Comparison of ENCODE assay signal across 22 cellular contexts in genomic region chr6:20302702-20303251, GRCh38.
DNase-seq lines count a peak whose midpoint lies in the region; ATAC-seq, FAIRE-seq and TF ChIP-seq lines count a peak whose summit lies in the region.
"Had no signal": no experiment of that assay in that cellular context is flagged by ENCODE, and none has a peak within 500 bp of the region (broad histone marks: within the 10 kb centered on the region; RNA-seq: fewer than 3 reads in every experiment).

No MANE protein-coding gene starts in this region.

- H2BK120ac ChIP-seq in trophoblast cell (ENCODE audit: insufficient read depth, low read length, poor library complexity), result no peak overlapping the region

- peak; percentile 95 for ATAC-seq in K562
- ATAC-seq in GM21447 (IDR thresholded peaks at IDR 0.05; ENCODE audit: unreplicated experiment), result no peak
- ATAC-seq: CD8-positive, alpha-beta T cell had no signal

- H3K9me3 ChIP-seq in K562 (replicated peaks; ENCODE audit: control insufficient read depth, insufficient read depth, low read depth, low read length) (peaks cover 4% of the 10 kb centered on the region; the same call in 1 of the 2 replicates), trophoblast cell (ENCODE audit: insufficient read depth, low read depth, low read length) (no peaks in the 10 kb centered on the region)
- H3K9me3 ChIP-seq: testis had no signal

- whole genome bisulfite sequencing in K562 (ENCODE audit: insufficient coverage, low coverage, missing lambda C conversion rate), result 2% methylated on average over 5 of the region's 5 CpGs
- no CpG with 5 or more reads among the region's 5 CpGs for WGBS in trophoblast cell (ENCODE audit: extremely low coverage, insufficient coverage, insufficient read length)

- in situ Hi-C loops in K562 (cut with MboI), result no loop called here

- H3K27me3 ChIP-seq in K562 (ENCODE audit: control insufficient read depth in 2 of 2, insufficient read depth in 2 of 2, low read length in 2 of 2) (no peaks in the 10 kb centered on the region), kidney epithelial cell (ENCODE audit: control insufficient read depth, insufficient read depth, low read length) (no peaks in the 10 kb centered on the region), trophoblast cell (ENCODE audit: insufficient read depth, low read length) (no peaks in the 10 kb centered on the region)
- H3K27me3 ChIP-seq: testis had no signal

- no peaks in the 10 kb centered on the region for H3K9me1 ChIP-seq in K562 (ENCODE audit: control insufficient read depth, insufficient read depth, low read length)

- H3K4me1 ChIP-seq in K562 (replicated peaks in 1 of 2; ENCODE audit: control insufficient read depth in 2 of 2, insufficient read depth in 2 of 2, low read length in 2 of 2) (peaks cover 14 to 18% of the 10 kb centered on the region in 2 experiments; a peak in 4 of 5 replicates), trophoblast cell (ENCODE audit: control insufficient read depth in 1 of 2, insufficient read depth in 2 of 2, low read length in 2 of 2) (no peaks in the 10 kb centered on the region)
- H3K4me1 ChIP-seq: testis had no signal

- no peak overlapping the region for H3K4ac ChIP-seq in trophoblast cell (ENCODE audit: low read depth, low read length)

- no TSS peak for BruUV-seq in K562 (replicated peaks; lab: Mats Ljungman, UMichigan)

- no peak overlapping the region for H2BK5ac ChIP-seq in trophoblast cell (ENCODE audit: low read depth, low read length, poor library complexity)

- DNase-seq in AG10803 (ENCODE audit: low read depth) (peak; percentile 18), M059J (ENCODE audit: low read depth) (peak; percentile 65), K562 (ENCODE audit: extremely low read depth in 1 of 4, low spot score in 3 of 4) (peak; percentile 58 to 91 (median 70)), kidney epithelial cell (ENCODE audit: low read depth) (peak; percentile 44), trophoblast cell (no peak), substantia nigra (lab: John Stamatoyannopoulos, UW) (no peak)
- DNase-seq in activated CD8-positive, alpha-beta memory T cell treated with anti-CD3 and anti-CD28 coated beads, Interleukin-2, amount 50 U/mL, for 48 hours, result no peak
- DNase-seq: activated CD4-positive, alpha-beta T cell treated with anti-CD3 and anti-CD28 coated beads, Interleukin-2, amount 50 U/mL, for 1 hour; activated CD8-positive, alpha-beta memory T cell treated with anti-CD3 and anti-CD28 coated beads, Interleukin-2, amount 50 U/mL, for 4 hours; activated gamma-delta T cell treated with Interleukin-2 at 50 U/mL for 16 hours; CD8-positive, alpha-beta T cell; DND-41; Kasumi-1; NCI-H1417 treated with DMSO at 0.1 percent for 48 hours; NCI-H526; SHP77 treated with DMSO at 0.1 percent for 48 hours; T-helper 1 cell; testis had no signal

- no peak overlapping the region for H4K91ac ChIP-seq in trophoblast cell (ENCODE audit: low read depth, low read length)

- H3K79me1 ChIP-seq in trophoblast cell (ENCODE audit: low read length), result no peaks in the 10 kb centered on the region

- no peak for TF ChIP-seq CTCF in AG10803 (conservative IDR thresholded peaks at IDR 0.05; ENCODE audit: low read length)
- no peak for TF ChIP-seq CTCF in K562 (IDR thresholded peaks at IDR 0.05 in 2 of 3, conservative IDR thresholded peaks at IDR 0.05 in 1 of 3; ENCODE audit: insufficient read depth in 2 of 3, low read depth in 1 of 3, low read length in 3 of 3)
- no peak for TF ChIP-seq CTCF in kidney epithelial cell (IDR thresholded peaks at IDR 0.05; ENCODE audit: insufficient read depth, low read length, poor library complexity, severe bottlenecking)

- H3K9ac ChIP-seq in K562 (ENCODE audit: insufficient read depth in 1 of 2, low read depth in 2 of 2, low read length in 2 of 2) (peak overlapping the region in 1 of 2 experiments; percentile 29; a peak in 1 of 4 replicates), trophoblast cell (ENCODE audit: low read length) (no peak overlapping the region)

- TF ChIP-seq EP300 in K562 (IDR thresholded peaks at IDR 0.05; ENCODE audit: low read length), result peak; percentile 68; the same call in 1 of the 2 replicates

- CTCF ChIA-PET in K562 (lab: Yijun Ruan, JAX; ENCODE audit: low intra/inter-chr PET ratio), result no interaction called here

- H3K36me3 ChIP-seq in K562 (ENCODE audit: control insufficient read depth, insufficient read depth, low read length) (no peaks in the 10 kb centered on the region), kidney epithelial cell (ENCODE audit: control insufficient read depth, insufficient read depth, low read length) (no peaks in the 10 kb centered on the region), trophoblast cell (ENCODE audit: control insufficient read depth in 1 of 2, insufficient read depth in 2 of 2, low read length in 2 of 2) (no peaks in the 10 kb centered on the region)

- H4K8ac ChIP-seq in trophoblast cell (ENCODE audit: low read depth, low read length), result no peak overlapping the region

- no peak overlapping the region for H4K12ac ChIP-seq in trophoblast cell (ENCODE audit: low read depth, low read length)

- H3K23ac ChIP-seq in trophoblast cell (ENCODE audit: low read length), result no peak overlapping the region

- no peak for TF ChIP-seq RAD21 in K562 (CRISPR knock-in tag; conservative IDR thresholded peaks at IDR 0.05 in 1 of 2, IDR thresholded peaks at IDR 0.05 in 1 of 2)

- no peak overlapping the region for H2BK12ac ChIP-seq in trophoblast cell (ENCODE audit: low read length)

- H3K4me3 ChIP-seq in AG10803 (ENCODE audit: low read length) (no peak overlapping the region), K562 (no peak overlapping the region), kidney epithelial cell (ENCODE audit: low read depth, low read length) (no peak overlapping the region), trophoblast cell (ENCODE audit: low read depth, low read length) (no peak overlapping the region)
- H3K4me3 ChIP-seq: testis had no signal

- intact Hi-C loops in K562 (cut with micrococcal nuclease), result no loop called here

- no peak overlapping the region for H2AK5ac ChIP-seq in trophoblast cell (ENCODE audit: low read length)

- no peak for TF ChIP-seq POLR2A in K562 (conservative IDR thresholded peaks at IDR 0.05)

- POLR2A ChIA-PET in K562 (lab: Yijun Ruan, JAX), result interaction anchor here (0.7 to 1.3 kb wide), 4 partner anchors 9 to 203 kb away, joined by 3 to 4 read pairs (median 3); no protein-coding TSS in a partner anchor

- H3K79me2 ChIP-seq in K562 (ENCODE audit: control insufficient read depth, insufficient read depth, low read length), result no peaks in the 10 kb centered on the region
- H3K79me2 ChIP-seq in trophoblast cell (ENCODE audit: control insufficient read depth, insufficient read depth, low read length, poor library complexity), result no peaks in the 10 kb centered on the region

- H4K20me1 ChIP-seq in K562 (replicated peaks; ENCODE audit: control insufficient read depth, insufficient read depth, low read length), result no peaks in the 10 kb centered on the region

- H2AFZ ChIP-seq in K562 (ENCODE audit: low read depth, low read length), result peak overlapping the region; percentile 64
- H2AFZ ChIP-seq in trophoblast cell (ENCODE audit: insufficient read depth, low read length, poor library complexity), result no peak overlapping the region

- H3K27ac ChIP-seq in K562 (ENCODE audit: extremely low read depth, low read depth, low read length) (peak overlapping the region; percentile 70), trophoblast cell (ENCODE audit: low read depth, low read length) (no peak overlapping the region), substantia nigra (ENCODE audit: low read depth, low read length, poor library complexity, severe bottlenecking) (no peak overlapping the region)
- H3K27ac ChIP-seq: testis had no signal

- no peak overlapping the region for H3K18ac ChIP-seq in trophoblast cell (ENCODE audit: low read length)

- peak overlapping the region; percentile 13 for H3K4me2 ChIP-seq in K562 (ENCODE audit: insufficient read depth, low read length)
- H3K4me2 ChIP-seq in trophoblast cell (ENCODE audit: low read length), result no peak overlapping the region

- no peak overlapping the region for H3K14ac ChIP-seq in trophoblast cell (ENCODE audit: low read length)

- peak; percentile 84 for FAIRE-seq in K562 (lab: Jason Lieb, UNC)
- FAIRE-seq: colon, endometrium, HTR-8/SVneo had no signal

TF ChIP-seq in K562, 482 proteins besides CTCF, POLR2A, EP300 and RAD21 (continues in another document):
- TF ChIP-seq ZBTB1 (CRISPR knock-in tag; IDR thresholded peaks at IDR 0.05; ENCODE audit: borderline replicate concordance, low read depth) (no peak), IFI16 (CRISPR knock-in tag; IDR thresholded peaks at IDR 0.05) (no peak), PKNOX1 (IDR thresholded peaks at IDR 0.05) (peak; percentile 69), KDM5B (IDR thresholded peaks at IDR 0.05; ENCODE audit: insufficient replicate concordance, low read depth, low read length) (no peak), MTA2 (IDR thresholded peaks at IDR 0.05; ENCODE audit: low read depth) (peak; percentile 38; the same call in 1 of the 2 replicates)

Comparison
In these comparisons a context has a peak if more than half of its experiments do, and no peak if none do; other contexts are left out.
1. DNase-seq: peak in AG10803 (single experiment), M059J (single experiment), K562 (4 of 4) and kidney epithelial cell (single experiment); none in trophoblast cell (0 of 2), substantia nigra (0 of 49) and activated CD8-positive, alpha-beta memory T cell treated with anti-CD3 and anti-CD28 coated beads, Interleukin-2, amount 50 U/mL, for 48 hours (single experiment).